ENCODE assay signal across 2 cellular contexts in genomic region chr4:109928327-109929045, GRCh38.
TF ChIP-seq lines count a peak whose summit lies in the region.

No MANE protein-coding gene starts in this region.

TF ChIP-seq in GM23338, 12 proteins besides CTCF, POLR2A, EP300 and RAD21:
- TF ChIP-seq STAT1 (IDR thresholded peaks at IDR 0.05; ENCODE audit: unreplicated experiment) (no peak), ZNF462 (CRISPR knock-in tag; IDR thresholded peaks at IDR 0.05) (no peak), ZNF331 (CRISPR knock-in tag; IDR thresholded peaks at IDR 0.05; ENCODE audit: low read depth) (no peak), JUNB (IDR thresholded peaks at IDR 0.05; ENCODE audit: unreplicated experiment) (no peak), EZH2phosphoT487 (IDR thresholded peaks at IDR 0.05; ENCODE audit: unreplicated experiment) (no peak), ZNF114 (CRISPR knock-in tag; IDR thresholded peaks at IDR 0.05) (no peak), CREB1 (CRISPR knock-in tag; IDR thresholded peaks at IDR 0.05; ENCODE audit: low read depth) (no peak), NANOG (IDR thresholded peaks at IDR 0.05; ENCODE audit: borderline replicate concordance) (no peak), EZH2 (IDR thresholded peaks at IDR 0.05; ENCODE audit: low read depth, unreplicated experiment) (no peak), POLR2AphosphoS5 (IDR thresholded peaks at IDR 0.05; ENCODE audit: low read depth) (no peak), REST (IDR thresholded peaks at IDR 0.05; ENCODE audit: unreplicated experiment) (no peak), ETS1 (IDR thresholded peaks at IDR 0.05) (no peak)

TF ChIP-seq in H1, 55 proteins besides CTCF, POLR2A, EP300 and RAD21:
- TF ChIP-seq TEAD4 (IDR thresholded peaks at IDR 0.05; ENCODE audit: low read depth, low read length), result 0 out of 2 replicates have a peak, but pooled peaks have one; percentile 63
- no peak for TF ChIP-seq USF2 (IDR thresholded peaks at IDR 0.05; ENCODE audit: low read length)
